6 cellular contexts compared by ENCODE assay signal in genomic region chr2:142330458-142330857, GRCh38.
"Had no signal": no experiment of that assay in that cellular context is flagged by ENCODE, and none has a peak within 500 bp of the region (broad histone marks: within the 10 kb centered on the region; RNA-seq: fewer than 3 reads in every experiment).

No MANE protein-coding gene starts in this region.

- DNase-seq: IMR-90, KBM-7, KG1 had no signal

- H3K27ac ChIP-seq: HL-60 had no signal

- ATAC-seq: HepG2, K562 had no signal

- H3K4me3 ChIP-seq: K562 had no signal
